11 cellular contexts compared by ENCODE assay signal in the genomic region with DNA sequence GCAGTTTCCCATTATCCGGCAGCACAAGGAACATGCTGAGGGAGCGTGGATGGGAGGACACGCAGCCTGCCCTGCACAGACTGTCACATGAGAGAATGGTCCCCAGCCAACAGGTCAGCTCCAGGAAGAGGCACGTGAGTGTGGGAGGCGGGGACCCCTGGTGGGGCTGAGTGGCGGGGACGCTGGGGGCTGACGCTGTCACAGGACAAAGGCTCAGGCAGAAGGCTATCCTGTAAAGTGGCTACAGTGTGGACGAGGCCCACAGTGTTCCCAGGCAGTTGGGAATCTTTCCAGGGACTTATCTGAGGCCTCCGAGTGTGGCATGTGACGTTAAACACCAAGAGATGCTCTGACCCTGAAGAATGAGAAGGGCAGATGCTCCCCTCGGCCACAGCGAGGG. TPM values are rescaled to one million over a fixed set of nuclear protein-coding genes. Genes with fewer than 3 reads are reported as not detected.
DNase-seq lines count a peak whose midpoint lies in the region; ATAC-seq lines count a peak whose summit lies in the region.
"Had no signal": no experiment of that assay in that cellular context is flagged by ENCODE, and none has a peak within 500 bp of the region (broad histone marks: within the 10 kb centered on the region; RNA-seq: fewer than 3 reads in every experiment).

No MANE protein-coding gene starts in this region.

- no peak for ATAC-seq in activated naive CD8-positive, alpha-beta T cell treated with anti-CD3 and anti-CD28 coated beads, Interleukin-2, amount 10 ng/mL, durations not matched to agents 7 days and 5 days (ENCODE audit: low read depth)
- no peak for ATAC-seq in naive thymus-derived CD8-positive, alpha-beta T cell
- ATAC-seq in GM21786 (IDR thresholded peaks at IDR 0.05; ENCODE audit: unreplicated experiment), result no peak

- H3K36me3 Mint-ChIP-seq in T-helper 1 cell treated with Interleukin-12 subunit alpha and Interleukin-12 subunit beta and Interleukin-4 antibody, amounts not matched to agents 30 μg/mL and 1 μg/mL, for 36 hours (ENCODE audit: low read depth), result peaks cover 43% of the 10 kb centered on the region
- H3K36me3 Mint-ChIP-seq in activated naive CD8-positive, alpha-beta T cell treated with anti-CD3 and anti-CD28 coated beads, Interleukin-2, amount 10 ng/mL, durations not matched to agents 7 days and 5 days, result peaks cover 26% of the 10 kb centered on the region
- H3K36me3 Mint-ChIP-seq in naive thymus-derived CD8-positive, alpha-beta T cell, result peaks cover 5 to 87% (median 7%) of the 10 kb centered on the region in 3 donors

- DNase-seq in T-helper 1 cell (no peak), nucleus accumbens (lab: John Stamatoyannopoulos, UW) (no peak)
- no peak for DNase-seq in activated naive CD8-positive, alpha-beta T cell treated with anti-CD3 and anti-CD28 coated beads, Interleukin-2, amount 10 ng/mL, durations not matched to agents 7 days and 5 days
- no peak for DNase-seq in naive thymus-derived CD8-positive, alpha-beta T cell
- DNase-seq: activated CD8-positive, alpha-beta memory T cell treated with anti-CD3 and anti-CD28 coated beads, Interleukin-2, amount 50 U/mL, for 4 hours; amygdala; NCI-H1436 had no signal

- POLR2A ChIA-PET in activated naive CD8-positive, alpha-beta T cell treated with anti-CD3 and anti-CD28 coated beads, Interleukin-2, amount 10 ng/mL, durations not matched to agents 7 days and 5 days (lab: Charles Lee), result no interaction called here
- POLR2A ChIA-PET in naive thymus-derived CD8-positive, alpha-beta T cell (lab: Charles Lee), result interaction anchor here (0.5 kb wide), 1 partner anchor 8 kb away, joined by 3 read pairs; no protein-coding TSS in a partner anchor

- H3K9me3 Mint-ChIP-seq in T-helper 1 cell treated with Interleukin-12 subunit alpha and Interleukin-12 subunit beta and Interleukin-4 antibody, amounts not matched to agents 30 μg/mL and 1 μg/mL, for 36 hours, result no peaks in the 10 kb centered on the region
- no peaks in the 10 kb centered on the region for H3K9me3 Mint-ChIP-seq in activated naive CD8-positive, alpha-beta T cell treated with anti-CD3 and anti-CD28 coated beads, Interleukin-2, amount 10 ng/mL, durations not matched to agents 7 days and 5 days
- H3K9me3 Mint-ChIP-seq in naive thymus-derived CD8-positive, alpha-beta T cell, result no peaks in the 10 kb centered on the region

- H3K27me3 Mint-ChIP-seq in T-helper 1 cell treated with Interleukin-12 subunit alpha and Interleukin-12 subunit beta and Interleukin-4 antibody, amounts not matched to agents 30 μg/mL and 1 μg/mL, for 36 hours (ENCODE audit: low read depth), result no peaks in the 10 kb centered on the region
- H3K27me3 Mint-ChIP-seq in activated naive CD8-positive, alpha-beta T cell treated with anti-CD3 and anti-CD28 coated beads, Interleukin-2, amount 10 ng/mL, durations not matched to agents 7 days and 5 days, result no peaks in the 10 kb centered on the region
- no peaks in the 10 kb centered on the region for H3K27me3 Mint-ChIP-seq in naive thymus-derived CD8-positive, alpha-beta T cell

- peaks cover 36% of the 10 kb centered on the region for H3K4me1 Mint-ChIP-seq in T-helper 1 cell treated with Interleukin-12 subunit alpha and Interleukin-12 subunit beta and Interleukin-4 antibody, amounts not matched to agents 30 μg/mL and 1 μg/mL, for 36 hours (ENCODE audit: low read depth)
- H3K4me1 Mint-ChIP-seq in activated naive CD8-positive, alpha-beta T cell treated with anti-CD3 and anti-CD28 coated beads, Interleukin-2, amount 10 ng/mL, durations not matched to agents 7 days and 5 days, result peaks cover 43% of the 10 kb centered on the region
- peaks cover 22 to 61% (median 43%) of the 10 kb centered on the region in 4 donors for H3K4me1 Mint-ChIP-seq in naive thymus-derived CD8-positive, alpha-beta T cell

- H3K4me3 Mint-ChIP-seq in T-helper 1 cell treated with Interleukin-12 subunit alpha and Interleukin-12 subunit beta and Interleukin-4 antibody, amounts not matched to agents 30 μg/mL and 1 μg/mL, for 36 hours, result peak overlapping the region; percentile 9
- H3K4me3 Mint-ChIP-seq in activated naive CD8-positive, alpha-beta T cell treated with anti-CD3 and anti-CD28 coated beads, Interleukin-2, amount 10 ng/mL, durations not matched to agents 7 days and 5 days, result no peak overlapping the region
- peak overlapping the region in 1 of 10 donors; percentile 2 for H3K4me3 Mint-ChIP-seq in naive thymus-derived CD8-positive, alpha-beta T cell

- H3K27ac Mint-ChIP-seq in T-helper 1 cell treated with Interleukin-12 subunit alpha and Interleukin-12 subunit beta and Interleukin-4 antibody, amounts not matched to agents 30 μg/mL and 1 μg/mL, for 36 hours, result no peak overlapping the region
- H3K27ac Mint-ChIP-seq in activated naive CD8-positive, alpha-beta T cell treated with anti-CD3 and anti-CD28 coated beads, Interleukin-2, amount 10 ng/mL, durations not matched to agents 7 days and 5 days, result peak overlapping the region; percentile 47
- peak overlapping the region in 9 of 10 donors; percentile 23 to 87 (median 56) for H3K27ac Mint-ChIP-seq in naive thymus-derived CD8-positive, alpha-beta T cell

RNA-seq across cellular contexts. Expression of a gene that starts 30.4 kb away (rescaled TPM):
- 10 to 100 TPM; 73.2 to 85.4 TPM for total RNA-seq in activated naive CD8-positive, alpha-beta T cell treated with anti-CD3 and anti-CD28 coated beads, Interleukin-2, amount 10 ng/mL, durations not matched to agents 7 days and 5 days
- total RNA-seq in naive thymus-derived CD8-positive, alpha-beta T cell, result 100 to 1,000 TPM; 141 to 150 TPM
- polyA plus RNA-seq in naive thymus-derived CD8-positive, alpha-beta T cell, result 10 to 100 TPM; 50.9 to 71.4 (median 51.2) TPM

RNA-seq across cellular contexts. Expression of a gene that starts 43.8 kb away (rescaled TPM):
- total RNA-seq in activated naive CD8-positive, alpha-beta T cell treated with anti-CD3 and anti-CD28 coated beads, Interleukin-2, amount 10 ng/mL, durations not matched to agents 7 days and 5 days, result not detected
- total RNA-seq in naive thymus-derived CD8-positive, alpha-beta T cell, result not detected
- polyA plus RNA-seq in naive thymus-derived CD8-positive, alpha-beta T cell, result not detected
- total RNA-seq: A172, posterior vena cava had no signal

RNA-seq across cellular contexts. Expression of a gene that starts 58.6 kb away (rescaled TPM):
- 10 to 100 TPM; 10.7 to 12.5 TPM for total RNA-seq in activated naive CD8-positive, alpha-beta T cell treated with anti-CD3 and anti-CD28 coated beads, Interleukin-2, amount 10 ng/mL, durations not matched to agents 7 days and 5 days
- 10 to 100 TPM; 23.6 to 24.8 TPM for total RNA-seq in naive thymus-derived CD8-positive, alpha-beta T cell
- polyA plus RNA-seq in naive thymus-derived CD8-positive, alpha-beta T cell, result 10 to 100 TPM in 2 of 3 donors, 1 to 10 TPM in 1; 8.4 to 14.7 (median 14.2) TPM

RNA-seq across cellular contexts. Expression of a gene that starts 58.8 kb away (rescaled TPM):
- not detected for total RNA-seq in activated naive CD8-positive, alpha-beta T cell treated with anti-CD3 and anti-CD28 coated beads, Interleukin-2, amount 10 ng/mL, durations not matched to agents 7 days and 5 days
- under 1 TPM; 0.18 to 0.19 TPM for total RNA-seq in naive thymus-derived CD8-positive, alpha-beta T cell
- under 1 TPM in 2 of 3 donors, not detected in 1; 0.08 to 0.98 TPM for polyA plus RNA-seq in naive thymus-derived CD8-positive, alpha-beta T cell
- total RNA-seq: posterior vena cava had no signal
